In the genomic region with DNA sequence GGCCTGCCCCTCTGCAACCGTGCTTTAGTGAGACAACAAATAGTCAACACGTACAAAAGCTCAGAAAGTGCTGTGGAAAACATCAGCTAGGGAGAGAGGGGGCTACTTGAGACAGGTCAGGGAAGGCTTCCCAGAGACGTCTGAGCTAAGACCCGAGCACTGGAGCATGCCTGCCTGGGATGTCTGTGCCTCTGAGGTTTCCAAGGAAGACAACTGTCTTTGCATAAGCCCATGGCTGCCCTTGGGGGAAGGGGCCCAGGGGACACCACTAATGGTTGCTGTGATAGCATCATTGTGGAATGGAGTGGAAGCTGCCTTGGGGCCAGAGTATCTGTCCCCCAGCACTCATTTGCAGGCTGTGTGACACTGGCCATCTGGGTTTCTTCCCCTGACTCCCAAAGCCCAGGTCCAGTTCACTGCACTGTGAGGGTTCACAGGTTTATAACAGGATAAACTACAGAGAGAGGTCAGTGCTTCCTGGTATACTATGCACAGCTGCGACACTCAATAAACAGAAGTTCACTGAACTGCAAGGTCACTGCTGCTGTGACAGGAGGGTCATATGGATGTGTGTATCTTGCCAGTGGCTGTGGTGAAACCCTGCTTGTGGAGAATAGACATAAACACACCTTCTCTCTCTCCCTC, we compare ENCODE assay signal across 1 cellular context.
TF ChIP-seq lines count a peak whose summit lies in the region.

No MANE protein-coding gene starts in this region.

TF ChIP-seq in HepG2, 621 proteins besides CTCF, POLR2A, EP300 and RAD21 (continued from another document and continues in another):
- TF ChIP-seq HOMEZ (CRISPR knock-in tag; IDR thresholded peaks at IDR 0.05; ENCODE audit: low read depth) (peak; percentile 77), NPAS2 (CRISPR knock-in tag; IDR thresholded peaks at IDR 0.05; ENCODE audit: borderline replicate concordance) (no peak), SRSF1 (optimal IDR thresholded peaks at IDR 0.05; ENCODE audit: low read depth, low read length) (no peak), TP53 (CRISPR knock-in tag; conservative IDR thresholded peaks at IDR 0.05) (no peak), CHD2 (IDR thresholded peaks at IDR 0.05; ENCODE audit: low read depth, low read length) (no peak), ZNF510 (CRISPR knock-in tag; IDR thresholded peaks at IDR 0.05; ENCODE audit: low read depth) (peak; percentile 82; the same call in 1 of the 2 replicates), ZNF839 (CRISPR knock-in tag; IDR thresholded peaks at IDR 0.05; ENCODE audit: borderline replicate concordance) (0 out of 2 replicates have a peak, but pooled peaks have one; percentile 63), ZBTB7A (CRISPR knock-in tag; IDR thresholded peaks at IDR 0.05) (peak; percentile 71; the same call in 1 of the 2 replicates), ZSCAN30 (CRISPR knock-in tag; IDR thresholded peaks at IDR 0.05) (no peak), CENPX (CRISPR knock-in tag; IDR thresholded peaks at IDR 0.05) (no peak), CAMTA2 (CRISPR knock-in tag; IDR thresholded peaks at IDR 0.05; ENCODE audit: borderline replicate concordance) (0 out of 2 replicates have a peak, but pooled peaks have one; percentile 10), REST (IDR thresholded peaks at IDR 0.05; ENCODE audit: borderline replicate concordance in 1 of 2, low read depth in 1 of 2, low read length in 2 of 2) (peak in 1 of 2 experiments; percentile 46; a peak in 1 of 4 replicates), ZIK1 (CRISPR knock-in tag; IDR thresholded peaks at IDR 0.05; ENCODE audit: borderline replicate concordance, low read depth) (no peak), FIP1L1 (IDR thresholded peaks at IDR 0.05; ENCODE audit: borderline replicate concordance, insufficient read depth, low read depth, low read length) (no peak), ZNF121 (CRISPR knock-in tag; IDR thresholded peaks at IDR 0.05) (no peak), FOXA3 (CRISPR knock-in tag; IDR thresholded peaks at IDR 0.05) (peak; percentile 94), ZXDC (CRISPR knock-in tag; IDR thresholded peaks at IDR 0.05) (no peak), MTF1 (CRISPR knock-in tag; IDR thresholded peaks at IDR 0.05) (no peak)
- TF ChIP-seq, protein P1, sequence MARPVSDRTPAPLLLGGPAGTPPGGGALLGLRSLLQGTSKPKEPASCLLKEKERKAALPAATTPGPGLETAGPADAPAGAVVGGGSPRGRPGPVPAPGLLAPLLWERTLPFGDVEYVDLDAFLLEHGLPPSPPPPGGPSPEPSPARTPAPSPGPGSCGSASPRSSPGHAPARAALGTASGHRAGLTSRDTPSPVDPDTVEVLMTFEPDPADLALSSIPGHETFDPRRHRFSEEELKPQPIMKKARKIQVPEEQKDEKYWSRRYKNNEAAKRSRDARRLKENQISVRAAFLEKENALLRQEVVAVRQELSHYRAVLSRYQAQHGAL (CRISPR knock-in tag; IDR thresholded peaks at IDR 0.05; ENCODE audit: not compliant biosample characterization) = peak; percentile 32
- TF ChIP-seq, protein P2, sequence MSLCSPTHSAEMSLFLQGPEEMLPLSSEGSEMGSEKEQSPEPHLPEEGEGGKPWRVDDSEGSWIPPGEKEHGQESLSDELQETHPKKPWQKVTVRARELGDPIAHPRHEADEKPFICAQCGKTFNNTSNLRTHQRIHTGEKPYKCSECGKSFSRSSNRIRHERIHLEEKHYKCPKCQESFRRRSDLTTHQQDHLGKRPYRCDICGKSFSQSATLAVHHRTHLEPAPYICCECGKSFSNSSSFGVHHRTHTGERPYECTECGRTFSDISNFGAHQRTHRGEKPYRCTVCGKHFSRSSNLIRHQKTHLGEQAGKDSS (CRISPR knock-in tag; IDR thresholded peaks at IDR 0.05; ENCODE audit: borderline replicate concordance, low read depth) = peak; percentile 86; the same call in 1 of the 2 replicates
- TF ChIP-seq, protein P3, sequence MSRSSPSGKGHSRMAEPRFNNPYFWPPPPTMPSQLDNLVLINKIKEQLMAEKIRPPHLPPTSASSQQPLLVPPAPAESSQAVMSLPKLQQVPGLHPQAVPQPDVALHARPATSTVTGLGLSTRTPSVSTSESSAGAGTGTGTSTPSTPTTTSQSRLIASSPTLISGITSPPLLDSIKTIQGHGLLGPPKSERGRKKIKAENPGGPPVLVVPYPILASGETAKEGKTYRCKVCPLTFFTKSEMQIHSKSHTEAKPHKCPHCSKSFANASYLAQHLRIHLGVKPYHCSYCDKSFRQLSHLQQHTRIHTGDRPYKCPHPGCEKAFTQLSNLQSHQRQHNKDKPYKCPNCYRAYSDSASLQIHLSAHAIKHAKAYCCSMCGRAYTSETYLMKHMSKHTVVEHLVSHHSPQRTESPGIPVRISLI (CRISPR knock-in tag; IDR thresholded peaks at IDR 0.05; ENCODE audit: borderline replicate concordance) = peak; percentile 43; the same call in 1 of the 2 replicates
- TF ChIP-seq, protein P4, sequence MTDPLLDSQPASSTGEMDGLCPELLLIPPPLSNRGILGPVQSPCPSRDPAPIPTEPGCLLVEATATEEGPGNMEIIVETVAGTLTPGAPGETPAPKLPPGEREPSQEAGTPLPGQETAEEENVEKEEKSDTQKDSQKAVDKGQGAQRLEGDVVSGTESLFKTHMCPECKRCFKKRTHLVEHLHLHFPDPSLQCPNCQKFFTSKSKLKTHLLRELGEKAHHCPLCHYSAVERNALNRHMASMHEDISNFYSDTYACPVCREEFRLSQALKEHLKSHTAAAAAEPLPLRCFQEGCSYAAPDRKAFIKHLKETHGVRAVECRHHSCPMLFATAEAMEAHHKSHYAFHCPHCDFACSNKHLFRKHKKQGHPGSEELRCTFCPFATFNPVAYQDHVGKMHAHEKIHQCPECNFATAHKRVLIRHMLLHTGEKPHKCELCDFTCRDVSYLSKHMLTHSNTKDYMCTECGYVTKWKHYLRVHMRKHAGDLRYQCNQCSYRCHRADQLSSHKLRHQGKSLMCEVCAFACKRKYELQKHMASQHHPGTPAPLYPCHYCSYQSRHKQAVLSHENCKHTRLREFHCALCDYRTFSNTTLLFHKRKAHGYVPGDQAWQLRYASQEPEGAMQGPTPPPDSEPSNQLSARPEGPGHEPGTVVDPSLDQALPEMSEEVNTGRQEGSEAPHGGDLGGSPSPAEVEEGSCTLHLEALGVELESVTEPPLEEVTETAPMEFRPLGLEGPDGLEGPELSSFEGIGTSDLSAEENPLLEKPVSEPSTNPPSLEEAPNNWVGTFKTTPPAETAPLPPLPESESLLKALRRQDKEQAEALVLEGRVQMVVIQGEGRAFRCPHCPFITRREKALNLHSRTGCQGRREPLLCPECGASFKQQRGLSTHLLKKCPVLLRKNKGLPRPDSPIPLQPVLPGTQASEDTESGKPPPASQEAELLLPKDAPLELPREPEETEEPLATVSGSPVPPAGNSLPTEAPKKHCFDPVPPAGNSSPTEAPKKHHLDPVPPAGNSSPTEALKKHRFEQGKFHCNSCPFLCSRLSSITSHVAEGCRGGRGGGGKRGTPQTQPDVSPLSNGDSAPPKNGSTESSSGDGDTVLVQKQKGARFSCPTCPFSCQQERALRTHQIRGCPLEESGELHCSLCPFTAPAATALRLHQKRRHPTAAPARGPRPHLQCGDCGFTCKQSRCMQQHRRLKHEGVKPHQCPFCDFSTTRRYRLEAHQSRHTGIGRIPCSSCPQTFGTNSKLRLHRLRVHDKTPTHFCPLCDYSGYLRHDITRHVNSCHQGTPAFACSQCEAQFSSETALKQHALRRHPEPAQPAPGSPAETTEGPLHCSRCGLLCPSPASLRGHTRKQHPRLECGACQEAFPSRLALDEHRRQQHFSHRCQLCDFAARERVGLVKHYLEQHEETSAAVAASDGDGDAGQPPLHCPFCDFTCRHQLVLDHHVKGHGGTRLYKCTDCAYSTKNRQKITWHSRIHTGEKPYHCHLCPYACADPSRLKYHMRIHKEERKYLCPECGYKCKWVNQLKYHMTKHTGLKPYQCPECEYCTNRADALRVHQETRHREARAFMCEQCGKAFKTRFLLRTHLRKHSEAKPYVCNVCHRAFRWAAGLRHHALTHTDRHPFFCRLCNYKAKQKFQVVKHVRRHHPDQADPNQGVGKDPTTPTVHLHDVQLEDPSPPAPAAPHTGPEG (CRISPR knock-in tag; IDR thresholded peaks at IDR 0.05) = no peak
- TF ChIP-seq, protein P5, sequence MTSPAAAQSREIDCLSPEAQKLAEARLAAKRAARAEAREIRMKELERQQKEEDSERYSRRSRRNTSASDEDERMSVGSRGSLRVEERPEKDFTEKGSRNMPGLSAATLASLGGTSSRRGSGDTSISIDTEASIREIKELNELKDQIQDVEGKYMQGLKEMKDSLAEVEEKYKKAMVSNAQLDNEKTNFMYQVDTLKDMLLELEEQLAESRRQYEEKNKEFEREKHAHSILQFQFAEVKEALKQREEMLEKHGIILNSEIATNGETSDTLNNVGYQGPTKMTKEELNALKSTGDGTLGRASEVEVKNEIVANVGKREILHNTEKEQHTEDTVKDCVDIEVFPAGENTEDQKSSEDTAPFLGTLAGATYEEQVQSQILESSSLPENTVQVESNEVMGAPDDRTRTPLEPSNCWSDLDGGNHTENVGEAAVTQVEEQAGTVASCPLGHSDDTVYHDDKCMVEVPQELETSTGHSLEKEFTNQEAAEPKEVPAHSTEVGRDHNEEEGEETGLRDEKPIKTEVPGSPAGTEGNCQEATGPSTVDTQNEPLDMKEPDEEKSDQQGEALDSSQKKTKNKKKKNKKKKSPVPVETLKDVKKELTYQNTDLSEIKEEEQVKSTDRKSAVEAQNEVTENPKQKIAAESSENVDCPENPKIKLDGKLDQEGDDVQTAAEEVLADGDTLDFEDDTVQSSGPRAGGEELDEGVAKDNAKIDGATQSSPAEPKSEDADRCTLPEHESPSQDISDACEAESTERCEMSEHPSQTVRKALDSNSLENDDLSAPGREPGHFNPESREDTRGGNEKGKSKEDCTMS (CRISPR knock-in tag; conservative IDR thresholded peaks at IDR 0.05) = no peak
